12 cellular contexts compared by ENCODE assay signal in genomic region chr1:219949227-219949626, GRCh38. TPM values are rescaled to one million over a fixed set of nuclear protein-coding genes. Genes with fewer than 3 reads are reported as not detected.
"Had no signal": no experiment of that assay in that cellular context is flagged by ENCODE, and none has a peak within 500 bp of the region (broad histone marks: within the 10 kb centered on the region; RNA-seq: fewer than 3 reads in every experiment).

No MANE protein-coding gene starts in this region.

RNA-seq across cellular contexts. Expression of gene SLC30A10, which starts 20.9 kb away (rescaled TPM):
- total RNA-seq: activated CD4-positive, alpha-beta memory T cell treated with anti-CD3 and anti-CD28 coated beads for 36 hours; activated CD4-positive, alpha-beta memory T cell treated with anti-CD3 and anti-CD28 coated beads, Interleukin-2, amount 10 ng/mL, durations not matched to agents 7 days and 5 days; activated CD4-positive, alpha-beta T cell treated with anti-CD3 and anti-CD28 coated beads for 36 hours; activated CD4-positive, alpha-beta T cell treated with anti-CD3 and anti-CD28 coated beads, Interleukin-2, amount 10 ng/mL, durations not matched to agents 24 days and 14 days; activated CD4-positive, alpha-beta T cell treated with anti-CD3 and anti-CD28 coated beads, Interleukin-2, amount 10 ng/mL, durations not matched to agents 7 days and 5 days; activated CD8-positive, alpha-beta memory T cell treated with anti-CD3 and anti-CD28 coated beads for 36 hours; activated CD8-positive, alpha-beta memory T cell treated with anti-CD3 and anti-CD28 coated beads, Interleukin-2, amount 10 ng/mL, durations not matched to agents 7 days and 5 days; activated CD8-positive, alpha-beta T cell treated with anti-CD3 and anti-CD28 coated beads for 36 hours; activated CD8-positive, alpha-beta T cell treated with anti-CD3 and anti-CD28 coated beads, Interleukin-2, amount 10 ng/mL, durations not matched to agents 7 days and 5 days; T-helper 1 cell treated with Interleukin-12 subunit alpha and Interleukin-12 subunit beta and Interleukin-4 antibody, amounts not matched to agents 30 ng/mL and 1 ng/mL, for 36 hours; T-helper 17 cell; T-helper 2 cell treated with Interferon-gamma antibody and Interleukin-4, amounts not matched to agents 100 ng/mL and 5 ng/mL, for 36 hours had no signal
